Comparison of ENCODE assay signal across 11 cellular contexts in genomic region chr1:198678301-198678836, GRCh38. TPM values are rescaled to one million over a fixed set of nuclear protein-coding genes. Genes with fewer than 3 reads are reported as not detected.
DNase-seq lines count a peak whose midpoint lies in the region; ATAC-seq and TF ChIP-seq lines count a peak whose summit lies in the region.
"Had no signal": no experiment of that assay in that cellular context is flagged by ENCODE, and none has a peak within 500 bp of the region (broad histone marks: within the 10 kb centered on the region; RNA-seq: fewer than 3 reads in every experiment).

No MANE protein-coding gene starts in this region.

- H3K36me3 ChIP-seq in upper lobe of right lung, result no peaks in the 10 kb centered on the region

- DNase-seq in stimulated activated CD4-positive, alpha-beta T cell treated with anti-CD3 and anti-CD28 coated beads, Interleukin-4, amount 100 ng/mL, for 24 hours, result peak; percentile 46
- no peak for DNase-seq in stimulated activated CD4-positive, alpha-beta T cell treated with anti-CD3 and anti-CD28 coated beads, Interleukin-4, amount 100 ng/mL, for 1 hour
- DNase-seq in activated CD8-positive, alpha-beta T cell treated with anti-CD3 and anti-CD28 coated beads for 36 hours, result peak; percentile 56
- peak; percentile 56 to 57 (median 57) for DNase-seq in effector memory CD8-positive, alpha-beta T cell
- no peak for DNase-seq in upper lobe of right lung
- DNase-seq in ureter (ENCODE audit: low spot score), result no peak
- DNase-seq: mesenchymal stem cell, NCI-H774 had no signal

- no peaks in the 10 kb centered on the region for H3K27me3 Mint-ChIP-seq in activated CD8-positive, alpha-beta T cell treated with anti-CD3 and anti-CD28 coated beads for 36 hours
- no peaks in the 10 kb centered on the region for H3K27me3 Mint-ChIP-seq in effector memory CD8-positive, alpha-beta T cell

- no peak for TF ChIP-seq CTCF in activated CD8-positive, alpha-beta T cell treated with anti-CD3 and anti-CD28 coated beads for 36 hours (IDR thresholded peaks at IDR 0.05)
- TF ChIP-seq CTCF in upper lobe of right lung (IDR thresholded peaks at IDR 0.05), result no peak

- peak; percentile 25 for ATAC-seq in activated CD8-positive, alpha-beta T cell treated with anti-CD3 and anti-CD28 coated beads for 36 hours
- peak; percentile 40 for ATAC-seq in effector memory CD8-positive, alpha-beta T cell (replicated peaks)
- no peak for ATAC-seq in upper lobe of right lung
- no peak for ATAC-seq in HG03378 (IDR thresholded peaks at IDR 0.05; ENCODE audit: unreplicated experiment)
- ATAC-seq in GM18511 (IDR thresholded peaks at IDR 0.05; ENCODE audit: unreplicated experiment), result no peak

- CTCF ChIA-PET in activated CD8-positive, alpha-beta T cell treated with anti-CD3 and anti-CD28 coated beads for 36 hours (lab: Charles Lee), result interaction anchor here (0.9 to 1.4 kb wide), 2 partner anchors 15 to 39 kb away, joined by 3 read pairs; no protein-coding TSS in a partner anchor

- intact Hi-C loops in activated CD8-positive, alpha-beta T cell treated with anti-CD3 and anti-CD28 coated beads for 36 hours (cut with micrococcal nuclease), result no loop called here
- intact Hi-C loops in upper lobe of right lung (cut with DNase I), result no loop called here

- H3K9me3 Mint-ChIP-seq in activated CD8-positive, alpha-beta T cell treated with anti-CD3 and anti-CD28 coated beads for 36 hours, result peaks cover 2% of the 10 kb centered on the region
- no peaks in the 10 kb centered on the region for H3K9me3 Mint-ChIP-seq in effector memory CD8-positive, alpha-beta T cell

- no peaks in the 10 kb centered on the region for H3K27me3 ChIP-seq in upper lobe of right lung

- no peak overlapping the region for H3K4me3 ChIP-seq in upper lobe of right lung

- H3K27ac Mint-ChIP-seq in activated CD8-positive, alpha-beta T cell treated with anti-CD3 and anti-CD28 coated beads for 36 hours, result peak overlapping the region; percentile 90
- H3K27ac Mint-ChIP-seq in effector memory CD8-positive, alpha-beta T cell, result peak overlapping the region; percentile 98 to 100

- peaks cover 29% of the 10 kb centered on the region for H3K4me1 ChIP-seq in upper lobe of right lung

- H3K4me3 Mint-ChIP-seq in activated CD8-positive, alpha-beta T cell treated with anti-CD3 and anti-CD28 coated beads for 36 hours, result peak overlapping the region; percentile 73
- H3K4me3 Mint-ChIP-seq in effector memory CD8-positive, alpha-beta T cell, result peak overlapping the region; percentile 80

- peak overlapping the region; percentile 56 for H3K27ac ChIP-seq in upper lobe of right lung

- H3K36me3 Mint-ChIP-seq in activated CD8-positive, alpha-beta T cell treated with anti-CD3 and anti-CD28 coated beads for 36 hours (ENCODE audit: low read depth), result peaks cover 74% of the 10 kb centered on the region
- H3K36me3 Mint-ChIP-seq in effector memory CD8-positive, alpha-beta T cell (ENCODE audit: insufficient read depth), result peaks cover 91% of the 10 kb centered on the region

- H3K4me1 Mint-ChIP-seq in activated CD8-positive, alpha-beta T cell treated with anti-CD3 and anti-CD28 coated beads for 36 hours (ENCODE audit: low read depth), result peaks cover 83% of the 10 kb centered on the region
- H3K4me1 Mint-ChIP-seq in effector memory CD8-positive, alpha-beta T cell (ENCODE audit: low read depth in 2 of 2), result peaks cover 55 to 81% of the 10 kb centered on the region in 2 donors

- H3K9me3 ChIP-seq in upper lobe of right lung, result no peaks in the 10 kb centered on the region

- POLR2A ChIA-PET in activated CD8-positive, alpha-beta T cell treated with anti-CD3 and anti-CD28 coated beads for 36 hours (lab: Charles Lee), result interaction anchor here (0.7 to 6.5 kb wide), 6 partner anchors 9 to 159 kb away, joined by 3 to 67 read pairs (median 10); partner anchors contain the start of gene PTPRC

RNA-seq across cellular contexts. Expression of gene PTPRC, which starts 39.5 kb away (rescaled TPM):
- 100 to 1,000 TPM; 475 to 499 TPM for total RNA-seq in activated CD8-positive, alpha-beta T cell treated with anti-CD3 and anti-CD28 coated beads for 36 hours
- total RNA-seq in upper lobe of right lung, result 127 TPM
- total RNA-seq in ureter, result 35.1 TPM
- total RNA-seq: renal cortical epithelial cell had no signal

Comparison
In these comparisons a context has a peak if more than half of its experiments do, and no peak if none do; other contexts are left out.
1. DNase-seq: peak in stimulated activated CD4-positive, alpha-beta T cell treated with anti-CD3 and anti-CD28 coated beads, Interleukin-4, amount 100 ng/mL, for 24 hours (single experiment), activated CD8-positive, alpha-beta T cell treated with anti-CD3 and anti-CD28 coated beads for 36 hours (single experiment) and effector memory CD8-positive, alpha-beta T cell (3 of 3); none in stimulated activated CD4-positive, alpha-beta T cell treated with anti-CD3 and anti-CD28 coated beads, Interleukin-4, amount 100 ng/mL, for 1 hour (single experiment), upper lobe of right lung (single experiment) and ureter (single experiment).
2. ATAC-seq: peak in activated CD8-positive, alpha-beta T cell treated with anti-CD3 and anti-CD28 coated beads for 36 hours (single experiment) and effector memory CD8-positive, alpha-beta T cell (single experiment); none in upper lobe of right lung (single experiment), HG03378 (single experiment) and GM18511 (single experiment).